1 cellular context compared by ENCODE assay signal in genomic region chr12:32877670-32878459, GRCh38.
TF ChIP-seq lines count a peak whose summit lies in the region.

No MANE protein-coding gene starts in this region.

TF ChIP-seq in HepG2, 621 proteins besides CTCF, POLR2A, EP300 and RAD21:
- TF ChIP-seq CBX1 (IDR thresholded peaks at IDR 0.05; ENCODE audit: low read depth) (no peak), TFDP1 (CRISPR knock-in tag; IDR thresholded peaks at IDR 0.05; ENCODE audit: borderline replicate concordance) (no peak), RFX3 (CRISPR knock-in tag; IDR thresholded peaks at IDR 0.05) (no peak), ZNF879 (CRISPR knock-in tag; IDR thresholded peaks at IDR 0.05) (no peak), FOXP1 (IDR thresholded peaks at IDR 0.05) (no peak), FOXP1 (CRISPR knock-in tag; IDR thresholded peaks at IDR 0.05) (no peak), NFATC3 (CRISPR knock-in tag; IDR thresholded peaks at IDR 0.05) (no peak), ZNF580 (CRISPR knock-in tag; IDR thresholded peaks at IDR 0.05; ENCODE audit: borderline replicate concordance, low read depth) (no peak), TAF15 (IDR thresholded peaks at IDR 0.05; ENCODE audit: low read depth, low read length, poor library complexity, severe bottlenecking) (no peak), MTA1 (CRISPR knock-in tag; IDR thresholded peaks at IDR 0.05; ENCODE audit: borderline replicate concordance) (no peak), ZNF44 (CRISPR knock-in tag; IDR thresholded peaks at IDR 0.05) (no peak), TERF1 (CRISPR knock-in tag; IDR thresholded peaks at IDR 0.05) (no peak)
- TF ChIP-seq, protein P1, sequence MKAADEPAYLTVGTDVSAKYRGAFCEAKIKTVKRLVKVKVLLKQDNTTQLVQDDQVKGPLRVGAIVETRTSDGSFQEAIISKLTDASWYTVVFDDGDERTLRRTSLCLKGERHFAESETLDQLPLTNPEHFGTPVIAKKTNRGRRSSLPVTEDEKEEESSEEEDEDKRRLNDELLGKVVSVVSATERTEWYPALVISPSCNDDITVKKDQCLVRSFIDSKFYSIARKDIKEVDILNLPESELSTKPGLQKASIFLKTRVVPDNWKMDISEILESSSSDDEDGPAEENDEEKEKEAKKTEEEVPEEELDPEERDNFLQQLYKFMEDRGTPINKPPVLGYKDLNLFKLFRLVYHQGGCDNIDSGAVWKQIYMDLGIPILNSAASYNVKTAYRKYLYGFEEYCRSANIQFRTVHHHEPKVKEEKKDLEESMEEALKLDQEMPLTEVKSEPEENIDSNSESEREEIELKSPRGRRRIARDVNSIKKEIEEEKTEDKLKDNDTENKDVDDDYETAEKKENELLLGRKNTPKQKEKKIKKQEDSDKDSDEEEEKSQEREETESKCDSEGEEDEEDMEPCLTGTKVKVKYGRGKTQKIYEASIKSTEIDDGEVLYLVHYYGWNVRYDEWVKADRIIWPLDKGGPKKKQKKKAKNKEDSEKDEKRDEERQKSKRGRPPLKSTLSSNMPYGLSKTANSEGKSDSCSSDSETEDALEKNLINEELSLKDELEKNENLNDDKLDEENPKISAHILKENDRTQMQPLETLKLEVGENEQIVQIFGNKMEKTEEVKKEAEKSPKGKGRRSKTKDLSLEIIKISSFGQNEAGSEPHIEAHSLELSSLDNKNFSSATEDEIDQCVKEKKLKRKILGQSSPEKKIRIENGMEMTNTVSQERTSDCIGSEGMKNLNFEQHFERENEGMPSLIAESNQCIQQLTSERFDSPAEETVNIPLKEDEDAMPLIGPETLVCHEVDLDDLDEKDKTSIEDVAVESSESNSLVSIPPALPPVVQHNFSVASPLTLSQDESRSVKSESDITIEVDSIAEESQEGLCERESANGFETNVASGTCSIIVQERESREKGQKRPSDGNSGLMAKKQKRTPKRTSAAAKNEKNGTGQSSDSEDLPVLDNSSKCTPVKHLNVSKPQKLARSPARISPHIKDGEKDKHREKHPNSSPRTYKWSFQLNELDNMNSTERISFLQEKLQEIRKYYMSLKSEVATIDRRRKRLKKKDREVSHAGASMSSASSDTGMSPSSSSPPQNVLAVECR (CRISPR knock-in tag; IDR thresholded peaks at IDR 0.05; ENCODE audit: borderline replicate concordance) = no peak
